In the genomic region with DNA sequence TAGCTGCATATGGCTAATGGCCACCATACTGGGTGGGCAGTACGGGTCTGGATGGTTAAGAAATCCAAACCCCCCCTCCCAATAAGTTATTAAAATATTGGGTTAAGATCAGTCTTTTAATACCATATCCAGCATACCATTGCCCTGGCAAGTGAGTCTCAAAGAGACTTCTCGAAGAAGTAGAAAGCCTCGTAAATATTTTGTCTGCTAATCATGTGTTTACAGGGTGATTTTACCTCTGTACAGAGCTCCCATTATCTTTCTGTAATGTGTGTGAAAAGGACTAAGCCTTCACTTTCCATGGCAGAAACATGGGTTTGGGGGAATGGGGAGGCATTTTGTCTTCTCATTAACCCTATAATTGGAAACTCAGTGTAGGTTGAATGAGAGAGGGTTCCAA, we compare ENCODE assay signal across 9 cellular contexts.
"Had no signal": no experiment of that assay in that cellular context is flagged by ENCODE, and none has a peak within 500 bp of the region (broad histone marks: within the 10 kb centered on the region; RNA-seq: fewer than 3 reads in every experiment).

No MANE protein-coding gene starts in this region.

- H3K4me2 ChIP-seq: GM23338 had no signal

- H2AFZ ChIP-seq: GM23248, GM23338 had no signal

- H3K36me3 ChIP-seq: HAP-1 had no signal

- H3K27ac ChIP-seq: GM23248 had no signal

- H3K4me3 ChIP-seq: GM23248, GM23338, HAP-1 had no signal

- H3K9ac ChIP-seq: GM23248 had no signal

- H3K9me3 ChIP-seq: HAP-1 had no signal

- H3K4me1 ChIP-seq: HAP-1 had no signal

- ATAC-seq: GM23338, HCT116 had no signal

- DNase-seq: GM23248, GOT3, H7, H9, HCEC 1CT, HFFc6 had no signal
